In the genomic region with DNA sequence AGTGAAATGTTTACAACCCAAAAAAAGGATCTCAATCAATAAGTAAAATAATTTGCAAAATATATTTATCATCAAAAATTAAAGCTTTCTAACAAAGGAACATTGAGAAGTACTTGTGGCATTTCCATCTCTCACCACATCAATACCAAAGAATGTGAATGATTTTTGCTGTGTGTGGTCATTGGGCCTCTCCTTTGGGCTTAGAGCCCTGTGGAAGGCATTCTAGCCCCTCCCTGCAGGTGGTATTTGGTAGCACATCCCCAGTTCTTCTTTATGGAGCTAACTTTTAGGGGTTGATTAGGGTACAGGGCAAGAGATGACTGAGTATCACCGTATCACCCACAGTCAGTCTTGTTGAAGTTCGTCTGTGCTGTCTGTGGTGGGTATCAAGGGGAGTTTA, we compare ENCODE assay signal across 19 cellular contexts.
DNase-seq lines count a peak whose midpoint lies in the region; ATAC-seq and TF ChIP-seq lines count a peak whose summit lies in the region.
"Had no signal": no experiment of that assay in that cellular context is flagged by ENCODE, and none has a peak within 500 bp of the region (broad histone marks: within the 10 kb centered on the region; RNA-seq: fewer than 3 reads in every experiment).

No MANE protein-coding gene starts in this region.

- no peaks in the 10 kb centered on the region for H3K9me3 ChIP-seq in PC-3 (ENCODE audit: low read length)
- H3K9me3 ChIP-seq: Caco-2, SJSA1, stomach, vagina had no signal

- no peaks in the 10 kb centered on the region for H3K36me3 Mint-ChIP-seq in glutamatergic neuron (ENCODE audit: unreplicated experiment)
- H3K36me3 Mint-ChIP-seq: activated naive CD8-positive, alpha-beta T cell had no signal

- H3K27ac ChIP-seq in PC-3 (ENCODE audit: low read length): no peak overlapping the region
- H3K27ac ChIP-seq: SJSA1, stomach, vagina had no signal

- peaks cover 5% of the 10 kb centered on the region for H3K9me3 Mint-ChIP-seq in glutamatergic neuron (ENCODE audit: unreplicated experiment)

- H3K4me3 ChIP-seq in PC-3 (ENCODE audit: low read length): no peak overlapping the region
- H3K4me3 ChIP-seq: SJSA1, stomach, vagina had no signal

- no TSS peak for BruUV-seq in PC-3 (replicated peaks; lab: Mats Ljungman, UMichigan)

- no peak overlapping the region for H3K4me3 Mint-ChIP-seq in glutamatergic neuron (ENCODE audit: unreplicated experiment)
- H3K4me3 Mint-ChIP-seq: activated naive CD8-positive, alpha-beta T cell had no signal

- no peak overlapping the region for H3K9ac ChIP-seq in PC-3 (ENCODE audit: low read length)

- H3K27me3 Mint-ChIP-seq in glutamatergic neuron (ENCODE audit: unreplicated experiment): peaks cover 8% of the 10 kb centered on the region

- ATAC-seq in GM19351 (IDR thresholded peaks at IDR 0.05; ENCODE audit: unreplicated experiment): peak; percentile 37
- no peak for ATAC-seq in PC-3
- ATAC-seq in GM21528 (IDR thresholded peaks at IDR 0.05; ENCODE audit: low FRiP score, unreplicated experiment): no peak

- peaks cover 31% of the 10 kb centered on the region for H3K27me3 ChIP-seq in PC-3 (ENCODE audit: low read length)
- H3K27me3 ChIP-seq: SJSA1, stomach, vagina had no signal

- H3K4me2 ChIP-seq in PC-3 (ENCODE audit: low read length): no peak overlapping the region

- H3K79me2 ChIP-seq in PC-3 (ENCODE audit: low read length): no peaks in the 10 kb centered on the region

- POLR2A ChIA-PET in PC-3 (lab: Charles Lee; ENCODE audit: unreplicated experiment): no interaction called here

- H2AFZ ChIP-seq in PC-3 (ENCODE audit: low read length): no peak overlapping the region

- CTCF ChIA-PET in PC-3 (lab: Charles Lee): interaction anchor here (1.0 kb wide), 1 partner anchor 207 kb away, joined by 3 read pairs; no protein-coding TSS in a partner anchor

- no peak overlapping the region for H3K27ac Mint-ChIP-seq in glutamatergic neuron (ENCODE audit: unreplicated experiment)
- H3K27ac Mint-ChIP-seq: activated naive CD8-positive, alpha-beta T cell had no signal

- H3K36me3 ChIP-seq in PC-3 (ENCODE audit: low read depth, low read length): no peaks in the 10 kb centered on the region; the same call in 1 of the 2 replicates
- H3K36me3 ChIP-seq: SJSA1, stomach, vagina had no signal

- H3K9me2 ChIP-seq in PC-3 (replicated peaks; ENCODE audit: low read length): no peaks in the 10 kb centered on the region

- no peaks in the 10 kb centered on the region for H3F3A ChIP-seq in PC-3 (ENCODE audit: low read length, unreplicated experiment)

- TF ChIP-seq CTCF in PC-3 (conservative IDR thresholded peaks at IDR 0.05; ENCODE audit: low read depth, low read length) (peak; percentile 20; the same call in 1 of the 2 replicates), glutamatergic neuron (IDR thresholded peaks at IDR 0.05; ENCODE audit: partially characterized antibody, unreplicated experiment) (peak; percentile 22)

- no peaks in the 10 kb centered on the region for H4K20me1 ChIP-seq in PC-3 (ENCODE audit: low read length)

- H3K4me1 ChIP-seq in PC-3 (ENCODE audit: insufficient read depth, low read length): peaks cover 15% of the 10 kb centered on the region
- H3K4me1 ChIP-seq: Caco-2, vagina had no signal

- peak; percentile 8 for DNase-seq in AG08395 (ENCODE audit: low spot score)
- DNase-seq in PC-3: no peak
- no peak for DNase-seq in glutamatergic neuron
- DNase-seq in stimulated activated CD8-positive, alpha-beta memory T cell treated with anti-CD3 and anti-CD28 coated beads, Interleukin-4, amount 100 ng/mL, for 48 hours: no peak
- no peak for DNase-seq in foreskin melanocyte
- DNase-seq in stimulated activated CD4-positive, alpha-beta T cell treated with anti-CD3 and anti-CD28 coated beads, Interleukin-4, amount 100 ng/mL, for 24 hours: no peak
- DNase-seq: activated CD4-positive, alpha-beta T cell treated with anti-CD3 and anti-CD28 coated beads for 4 hours; Caco-2; head of caudate nucleus; NCI-H1436 treated with DMSO at 0.1 percent for 48 hours; NCI-H2227 treated with DMSO at 0.1 percent for 48 hours; stimulated activated CD4-positive, alpha-beta T cell treated with anti-CD3 and anti-CD28 coated beads, Interleukin-15, amount 100 ng/mL, for 24 hours; stomach; T-helper 9 cell had no signal

- peaks cover 35% of the 10 kb centered on the region for H3K4me1 Mint-ChIP-seq in glutamatergic neuron (ENCODE audit: low read depth, unreplicated experiment)

- intact Hi-C loops in PC-3 (cut with micrococcal nuclease): loop anchor here (10.0 kb wide), 1 partner anchor 1175 kb away; no protein-coding TSS in a partner anchor
